In genomic region chr19:40229484-40229883, GRCh38 we compare ENCODE assay signal across 16 cellular contexts. TPM values are rescaled to one million over a fixed set of nuclear protein-coding genes. Genes with fewer than 3 reads are reported as not detected.
DNase-seq lines count a peak whose midpoint lies in the region; FAIRE-seq and TF ChIP-seq lines count a peak whose summit lies in the region.
"Had no signal": no experiment of that assay in that cellular context is flagged by ENCODE, and none has a peak within 500 bp of the region (broad histone marks: within the 10 kb centered on the region; RNA-seq: fewer than 3 reads in every experiment).

No MANE protein-coding gene starts in this region.

- peak; percentile 31 for DNase-seq in stimulated activated CD4-positive, alpha-beta T cell treated with anti-CD3 and anti-CD28 coated beads, Interleukin-15, amount 100 ng/mL, for 24 hours
- no peak for DNase-seq in stimulated activated CD4-positive, alpha-beta T cell treated with anti-CD3 and anti-CD28 coated beads, Interleukin-2, amount 100 ng/mL, for 24 hours
- DNase-seq in RPMI7951 (ENCODE audit: low read depth): peak; percentile 31
- DNase-seq in fibroblast of the aortic adventitia (ENCODE audit: low read depth): peak; percentile 37
- DNase-seq in MV-4-11 (lab: John Stamatoyannopoulos, UW): no peak
- DNase-seq in NCI-H82 treated with DMSO at 0.1 percent for 48 hours (lab: John Stamatoyannopoulos, UW; ENCODE audit: unreplicated experiment): no peak
- DNase-seq in GM19239 (ENCODE audit: insufficient read length, low spot score): no peak
- no peak for DNase-seq in NOMO-1 treated with dmso at 0.1 percent for 144 hours (lab: John Stamatoyannopoulos, UW; ENCODE audit: unreplicated experiment)
- DNase-seq: CD8-positive, alpha-beta memory T cell; cerebellar nuclear complex; esophagus squamous epithelium; NCI-H1105; NCI-H82 had no signal

- no peak for TF ChIP-seq CTCF in fibroblast of the aortic adventitia (IDR thresholded peaks at IDR 0.05; ENCODE audit: insufficient read depth, low read length)

- no peak overlapping the region for H3K4me3 ChIP-seq in fibroblast of the aortic adventitia (ENCODE audit: low read depth, low read length)
- H3K4me3 ChIP-seq: esophagus squamous epithelium, skin epidermis had no signal

- FAIRE-seq in GM19239 (lab: Jason Lieb, UNC): no peak
- FAIRE-seq: islet of Langerhans had no signal

RNA-seq across cellular contexts. Expression of gene CCNP, which starts 3.0 kb away (rescaled TPM):
- total RNA-seq in RPMI7951 (2014; rRNA removed; shearing (Covaris generic)): 0.29 TPM in 1 of 2 replicates, not detected in the other
- total RNA-seq in fibroblast of the aortic adventitia (ENCODE audit: low replicate concordance): 0.33 TPM in 1 of 2 replicates, not detected in the other
- total RNA-seq: esophagus squamous epithelium had no signal

RNA-seq across cellular contexts. Expression of gene TTC9B, which starts 11.3 kb away (rescaled TPM):
- total RNA-seq in RPMI7951 (2014; rRNA removed; shearing (Covaris generic)): not detected in 2 replicates
- not detected in 2 replicates for total RNA-seq in fibroblast of the aortic adventitia (ENCODE audit: low replicate concordance)
- total RNA-seq: CD8-positive, alpha-beta memory T cell; esophagus squamous epithelium; natural killer cell treated with Interleukin-12 subunit alpha and Interleukin-12 subunit beta and Interleukin-15 and Interleukin-18, amount 100 ng/mL, for 72 hours had no signal

RNA-seq across cellular contexts. Expression of gene MAP3K10, which starts 38.3 kb away (rescaled TPM):
- 3.8 and 4.9 TPM in 2 replicates for total RNA-seq in RPMI7951 (2014; rRNA removed; shearing (Covaris generic))
- total RNA-seq in fibroblast of the aortic adventitia (ENCODE audit: low replicate concordance): 5.0 and 8.0 TPM in 2 replicates

RNA-seq across cellular contexts. Expression of gene AKT2, which starts 55.7 kb away (rescaled TPM):
- total RNA-seq in RPMI7951 (2014; rRNA removed; shearing (Covaris generic)): 53.5 and 65.1 TPM in 2 replicates
- 124 and 132 TPM in 2 replicates for total RNA-seq in fibroblast of the aortic adventitia (ENCODE audit: low replicate concordance)

Comparison
In these comparisons a context has a peak if more than half of its experiments do, and no peak if none do; other contexts are left out.
1. DNase-seq: peak in stimulated activated CD4-positive, alpha-beta T cell treated with anti-CD3 and anti-CD28 coated beads, Interleukin-15, amount 100 ng/mL, for 24 hours (single experiment), RPMI7951 (single experiment) and fibroblast of the aortic adventitia (single experiment); none in stimulated activated CD4-positive, alpha-beta T cell treated with anti-CD3 and anti-CD28 coated beads, Interleukin-2, amount 100 ng/mL, for 24 hours (0 of 2), MV-4-11 (single experiment), NCI-H82 treated with DMSO at 0.1 percent for 48 hours (single experiment), GM19239 (single experiment) and NOMO-1 treated with dmso at 0.1 percent for 144 hours (single experiment).